8 cellular contexts compared by ENCODE assay signal in genomic region chr7:85041599-85042216, GRCh38.
DNase-seq lines count a peak whose midpoint lies in the region; ATAC-seq and TF ChIP-seq lines count a peak whose summit lies in the region.

No MANE protein-coding gene starts in this region.

- no peaks in the 10 kb centered on the region for H3K79me1 ChIP-seq in trophoblast cell (ENCODE audit: low read length)

- WGBS in trophoblast cell (ENCODE audit: extremely low coverage, insufficient coverage, insufficient read length), result no CpG with 5 or more reads among the region's 6 CpGs

- no peak overlapping the region for H2BK12ac ChIP-seq in trophoblast cell (ENCODE audit: low read length)

- no peak overlapping the region for H3K27ac ChIP-seq in trophoblast cell (ENCODE audit: low read depth, low read length)

- H3K27me3 Mint-ChIP-seq in activated CD4-positive, alpha-beta T cell treated with anti-CD3 and anti-CD28 coated beads, Interleukin-2, amount 10 ng/mL, durations not matched to agents 24 days and 14 days, result no peaks in the 10 kb centered on the region
- no peaks in the 10 kb centered on the region; the same call in 1 of the 2 replicates for H3K27me3 Mint-ChIP-seq in HFFc6 (ENCODE audit: insufficient read depth)
- no peaks in the 10 kb centered on the region for H3K27me3 Mint-ChIP-seq in WTC11 (ENCODE audit: low read depth)

- no peak overlapping the region for H3K4me3 Mint-ChIP-seq in activated CD4-positive, alpha-beta T cell treated with anti-CD3 and anti-CD28 coated beads, Interleukin-2, amount 10 ng/mL, durations not matched to agents 24 days and 14 days
- H3K4me3 Mint-ChIP-seq in HFFc6 (no peak overlapping the region), WTC11 (no peak overlapping the region)

- no peak overlapping the region for H2AFZ ChIP-seq in trophoblast cell (ENCODE audit: insufficient read depth, low read length, poor library complexity)

- H2BK5ac ChIP-seq in trophoblast cell (ENCODE audit: low read depth, low read length, poor library complexity), result no peak overlapping the region

- H3K14ac ChIP-seq in trophoblast cell (ENCODE audit: low read length), result no peak overlapping the region

- no peaks in the 10 kb centered on the region for H3K36me3 ChIP-seq in trophoblast cell (ENCODE audit: control insufficient read depth in 1 of 2, insufficient read depth in 2 of 2, low read length in 2 of 2)

- no peak overlapping the region for H4K12ac ChIP-seq in trophoblast cell (ENCODE audit: low read depth, low read length)

- no peak overlapping the region for H3K23ac ChIP-seq in trophoblast cell (ENCODE audit: low read length)

- H3K4me2 ChIP-seq in trophoblast cell (ENCODE audit: low read length), result no peak overlapping the region

- H3K4me1 ChIP-seq in trophoblast cell (ENCODE audit: control insufficient read depth in 1 of 2, insufficient read depth in 2 of 2, low read length in 2 of 2), result no peaks in the 10 kb centered on the region

- peak; percentile 66 for DNase-seq in activated CD4-positive, alpha-beta T cell treated with anti-CD3 and anti-CD28 coated beads, Interleukin-2, amount 10 ng/mL, durations not matched to agents 24 days and 14 days
- DNase-seq in activated CD4-positive, alpha-beta T cell treated with anti-CD3 and anti-CD28 coated beads, Interleukin-2, amount 50 U/mL, for 1 hour, result no peak
- peak; percentile 64 for DNase-seq in HFFc6
- DNase-seq in NCI-H2081 (lab: John Stamatoyannopoulos, UW), result peak; percentile 81
- peak; percentile 78 for DNase-seq in WTC11 (ENCODE audit: low spot score)
- DNase-seq in globus pallidus (ENCODE audit: low spot score), result peak; percentile 43
- peak; percentile 51 to 83 for DNase-seq in trophoblast cell

- intact Hi-C loops in activated CD4-positive, alpha-beta T cell treated with anti-CD3 and anti-CD28 coated beads, Interleukin-2, amount 10 ng/mL, durations not matched to agents 24 days and 14 days (cut with micrococcal nuclease), result loop anchor here (1.0 kb wide), 1 partner anchor 513 kb away; no protein-coding TSS in a partner anchor

- H3K27me3 ChIP-seq in trophoblast cell (ENCODE audit: insufficient read depth, low read length), result no peaks in the 10 kb centered on the region

- H3K4ac ChIP-seq in trophoblast cell (ENCODE audit: low read depth, low read length), result no peak overlapping the region

- H3K79me2 ChIP-seq in trophoblast cell (ENCODE audit: control insufficient read depth, insufficient read depth, low read length, poor library complexity), result no peaks in the 10 kb centered on the region

- no peaks in the 10 kb centered on the region for H3K36me3 Mint-ChIP-seq in activated CD4-positive, alpha-beta T cell treated with anti-CD3 and anti-CD28 coated beads, Interleukin-2, amount 10 ng/mL, durations not matched to agents 24 days and 14 days (ENCODE audit: low read depth)
- H3K36me3 Mint-ChIP-seq in HFFc6 (ENCODE audit: low read depth) (no peaks in the 10 kb centered on the region), WTC11 (no peaks in the 10 kb centered on the region)

- H4K91ac ChIP-seq in trophoblast cell (ENCODE audit: low read depth, low read length), result no peak overlapping the region

- no peak overlapping the region for H3K4me3 ChIP-seq in trophoblast cell (ENCODE audit: low read depth, low read length)

- H3K4me1 Mint-ChIP-seq in activated CD4-positive, alpha-beta T cell treated with anti-CD3 and anti-CD28 coated beads, Interleukin-2, amount 10 ng/mL, durations not matched to agents 24 days and 14 days, result no peaks in the 10 kb centered on the region
- H3K4me1 Mint-ChIP-seq in HFFc6 (ENCODE audit: low read depth), result no peaks in the 10 kb centered on the region; the same call in 1 of the 2 replicates
- H3K4me1 Mint-ChIP-seq in WTC11, result peaks cover 5% of the 10 kb centered on the region

- no peaks in the 10 kb centered on the region for H3K9me3 Mint-ChIP-seq in activated CD4-positive, alpha-beta T cell treated with anti-CD3 and anti-CD28 coated beads, Interleukin-2, amount 10 ng/mL, durations not matched to agents 24 days and 14 days
- no peaks in the 10 kb centered on the region for H3K9me3 Mint-ChIP-seq in HFFc6
- no peaks in the 10 kb centered on the region for H3K9me3 Mint-ChIP-seq in WTC11

- POLR2A ChIA-PET in WTC11 (lab: Charles Lee), result no interaction called here

- no peaks in the 10 kb centered on the region for H3K9me3 ChIP-seq in trophoblast cell (ENCODE audit: insufficient read depth, low read depth, low read length)

- H4K8ac ChIP-seq in trophoblast cell (ENCODE audit: low read depth, low read length), result no peak overlapping the region

- no peak overlapping the region for H2AK5ac ChIP-seq in trophoblast cell (ENCODE audit: low read length)

- CTCF ChIA-PET in WTC11 (lab: Charles Lee), result interaction anchor here (0.5 to 1.5 kb wide), 17 partner anchors 10 to 1108 kb away, joined by 3 to 10 read pairs (median 4); partner anchors contain the start of gene SEMA3D

- ATAC-seq in WTC11, result peak; percentile 96
- ATAC-seq in HG03175 (IDR thresholded peaks at IDR 0.05; ENCODE audit: unreplicated experiment), result no peak

- H2BK120ac ChIP-seq in trophoblast cell (ENCODE audit: insufficient read depth, low read length, poor library complexity), result no peak overlapping the region

- H3K9ac ChIP-seq in trophoblast cell (ENCODE audit: low read length), result no peak overlapping the region

- no peak overlapping the region for H3K18ac ChIP-seq in trophoblast cell (ENCODE audit: low read length)

- no peak overlapping the region for H3K27ac Mint-ChIP-seq in activated CD4-positive, alpha-beta T cell treated with anti-CD3 and anti-CD28 coated beads, Interleukin-2, amount 10 ng/mL, durations not matched to agents 24 days and 14 days
- H3K27ac Mint-ChIP-seq in HFFc6 (no peak overlapping the region), WTC11 (no peak overlapping the region)

- TF ChIP-seq CTCF in HFFc6 (IDR thresholded peaks at IDR 0.05), result peak; percentile 88
- peak; percentile 66 for TF ChIP-seq CTCF in WTC11 (IDR thresholded peaks at IDR 0.05)

TF ChIP-seq in WTC11, 78 proteins besides CTCF, POLR2A, EP300 and RAD21:
- no peak for TF ChIP-seq NR3C1 (CRISPR knock-in tag; conservative IDR thresholded peaks at IDR 0.05; ENCODE audit: low read depth)
- TF ChIP-seq ERG (CRISPR knock-in tag; IDR thresholded peaks at IDR 0.05), result no peak
- no peak for TF ChIP-seq ZNF425 (CRISPR knock-in tag; conservative IDR thresholded peaks at IDR 0.05)
- TF ChIP-seq ATF2 (CRISPR knock-in tag; IDR thresholded peaks at IDR 0.05; ENCODE audit: borderline replicate concordance, low read depth), result no peak
- no peak for TF ChIP-seq KAT7 (CRISPR knock-in tag; IDR thresholded peaks at IDR 0.05; ENCODE audit: borderline replicate concordance)
- TF ChIP-seq ZBTB21 (CRISPR knock-in tag; IDR thresholded peaks at IDR 0.05; ENCODE audit: borderline replicate concordance), result no peak
- TF ChIP-seq SMAD3 (CRISPR knock-in tag; IDR thresholded peaks at IDR 0.05; ENCODE audit: borderline replicate concordance), result no peak
- TF ChIP-seq JUN (CRISPR knock-in tag; IDR thresholded peaks at IDR 0.05), result no peak
- no peak for TF ChIP-seq PRRX2 (CRISPR knock-in tag; IDR thresholded peaks at IDR 0.05)
